Comparison of ENCODE assay signal across 11 cellular contexts in genomic region chr17:78125138-78125913, GRCh38. TPM values are rescaled to one million over a fixed set of nuclear protein-coding genes. Genes with fewer than 3 reads are reported as not detected.
DNase-seq lines count a peak whose midpoint lies in the region; ATAC-seq and TF ChIP-seq lines count a peak whose summit lies in the region.
"Had no signal": no experiment of that assay in that cellular context is flagged by ENCODE, and none has a peak within 500 bp of the region (broad histone marks: within the 10 kb centered on the region; RNA-seq: fewer than 3 reads in every experiment).

No MANE protein-coding gene starts in this region.

- no peaks in the 10 kb centered on the region for H3K9me3 Mint-ChIP-seq in activated naive CD4-positive, alpha-beta T cell treated with anti-CD3 and anti-CD28 coated beads for 36 hours
- no peaks in the 10 kb centered on the region for H3K9me3 Mint-ChIP-seq in activated naive CD4-positive, alpha-beta T cell treated with anti-CD3 and anti-CD28 coated beads, Interleukin-2, amount 50 U/mL, for 72 hours
- H3K9me3 Mint-ChIP-seq in activated CD8-positive, alpha-beta T cell treated with anti-CD3 and anti-CD28 coated beads, Interleukin-2, amount 10 ng/mL, durations not matched to agents 7 days and 5 days (ENCODE audit: insufficient read depth) = no peaks in the 10 kb centered on the region
- no peaks in the 10 kb centered on the region for H3K9me3 Mint-ChIP-seq in immature natural killer cell
- H3K9me3 Mint-ChIP-seq: mesothelial cell of epicardium had no signal

- intact Hi-C loops in activated naive CD4-positive, alpha-beta T cell treated with anti-CD3 and anti-CD28 coated beads for 36 hours (cut with micrococcal nuclease) = loop anchor here (5.0 kb wide), 4 partner anchors 168 to 717 kb away; partner anchors contain the start of genes TNRC6C and USP36
- intact Hi-C loops in transverse colon (cut with DNase I; ENCODE audit: low total_unique reads) = no loop called here

- peaks cover 70% of the 10 kb centered on the region for H3K4me1 Mint-ChIP-seq in activated naive CD4-positive, alpha-beta T cell treated with anti-CD3 and anti-CD28 coated beads for 36 hours (ENCODE audit: low read depth)
- H3K4me1 Mint-ChIP-seq in activated CD8-positive, alpha-beta T cell treated with anti-CD3 and anti-CD28 coated beads, Interleukin-2, amount 10 ng/mL, durations not matched to agents 7 days and 5 days (ENCODE audit: low read depth) = peaks cover 73% of the 10 kb centered on the region
- peaks cover 64 to 67% of the 10 kb centered on the region in 2 donors for H3K4me1 Mint-ChIP-seq in immature natural killer cell

- DNase-seq in activated naive CD4-positive, alpha-beta T cell treated with anti-CD3 and anti-CD28 coated beads for 36 hours = peak; percentile 63
- no peak for DNase-seq in activated naive CD4-positive, alpha-beta T cell treated with anti-CD3 and anti-CD28 coated beads, Interleukin-2, amount 50 U/mL, for 72 hours (ENCODE audit: low spot score in 2 of 2)
- peak; percentile 63 for DNase-seq in activated CD8-positive, alpha-beta T cell treated with anti-CD3 and anti-CD28 coated beads, Interleukin-2, amount 10 ng/mL, durations not matched to agents 7 days and 5 days
- DNase-seq in immature natural killer cell = no peak
- no peak for DNase-seq in transverse colon
- no peak for DNase-seq in cerebellar nuclear complex (lab: John Stamatoyannopoulos, UW)
- DNase-seq in A172 (ENCODE audit: low spot score) = no peak
- no peak for DNase-seq in hippocampal formation (lab: John Stamatoyannopoulos, UW)
- DNase-seq: NCI-H1092 treated with DMSO at 0.1 percent for 48 hours had no signal

- H3K36me3 ChIP-seq in transverse colon = peaks cover 0 to 3% (median 0%) of the 10 kb centered on the region in 4 donors

- no peaks in the 10 kb centered on the region for H3K27me3 Mint-ChIP-seq in activated naive CD4-positive, alpha-beta T cell treated with anti-CD3 and anti-CD28 coated beads for 36 hours (ENCODE audit: low read depth)
- no peaks in the 10 kb centered on the region for H3K27me3 Mint-ChIP-seq in activated CD8-positive, alpha-beta T cell treated with anti-CD3 and anti-CD28 coated beads, Interleukin-2, amount 10 ng/mL, durations not matched to agents 7 days and 5 days (ENCODE audit: low read depth)
- peaks cover 11 to 36% (median 22%) of the 10 kb centered on the region in 3 donors for H3K27me3 Mint-ChIP-seq in immature natural killer cell (ENCODE audit: low read depth in 3 of 3)

- POLR2A ChIA-PET in activated CD8-positive, alpha-beta T cell treated with anti-CD3 and anti-CD28 coated beads, Interleukin-2, amount 10 ng/mL, durations not matched to agents 7 days and 5 days (lab: Charles Lee) = interaction anchor here (1.0 to 13.9 kb wide), 5 partner anchors 11 to 51 kb away, joined by 3 to 182 read pairs (median 4); no protein-coding TSS in a partner anchor

- H3K9me3 ChIP-seq in transverse colon = no peaks in the 10 kb centered on the region

- peak overlapping the region; percentile 88 to 91 (median 90) for H3K27ac ChIP-seq in transverse colon

- peaks cover 34% of the 10 kb centered on the region for H3K36me3 Mint-ChIP-seq in activated naive CD4-positive, alpha-beta T cell treated with anti-CD3 and anti-CD28 coated beads for 36 hours (ENCODE audit: low read depth)
- H3K36me3 Mint-ChIP-seq in activated naive CD4-positive, alpha-beta T cell treated with anti-CD3 and anti-CD28 coated beads, Interleukin-2, amount 50 U/mL, for 72 hours = peaks cover 11 to 45% of the 10 kb centered on the region in 2 donors
- peaks cover 72% of the 10 kb centered on the region for H3K36me3 Mint-ChIP-seq in activated CD8-positive, alpha-beta T cell treated with anti-CD3 and anti-CD28 coated beads, Interleukin-2, amount 10 ng/mL, durations not matched to agents 7 days and 5 days (ENCODE audit: low read depth)
- H3K36me3 Mint-ChIP-seq in immature natural killer cell = peaks cover 3 to 24% (median 5%) of the 10 kb centered on the region in 3 donors

- no peaks in the 10 kb centered on the region for H3K27me3 ChIP-seq in transverse colon

- peak overlapping the region; percentile 66 for H3K27ac Mint-ChIP-seq in activated naive CD4-positive, alpha-beta T cell treated with anti-CD3 and anti-CD28 coated beads for 36 hours
- peak overlapping the region in 1 of 2 donors; percentile 93 for H3K27ac Mint-ChIP-seq in activated naive CD4-positive, alpha-beta T cell treated with anti-CD3 and anti-CD28 coated beads, Interleukin-2, amount 50 U/mL, for 72 hours
- H3K27ac Mint-ChIP-seq in activated CD8-positive, alpha-beta T cell treated with anti-CD3 and anti-CD28 coated beads, Interleukin-2, amount 10 ng/mL, durations not matched to agents 7 days and 5 days = peak overlapping the region; percentile 90
- H3K27ac Mint-ChIP-seq in immature natural killer cell = peak overlapping the region in 2 of 6 donors; percentile 26 to 53
- H3K27ac Mint-ChIP-seq: mesothelial cell of epicardium had no signal

- 65 to 93% methylated on average over 3 to 29 of the region's 39 CpGs for WGBS in transverse colon (ENCODE audit: low coverage in 1 of 2), 2 donors

- in situ Hi-C loops in transverse colon (cut with MboI; ENCODE audit: low pct_ligation_motif_present in 1 of 4, low pct_unique_long_range_greater_than_20kb in 1 of 4, low sequenced_read_pairs in 3 of 4) = no loop called here

- peak overlapping the region; percentile 87 for H3K4me3 Mint-ChIP-seq in activated naive CD4-positive, alpha-beta T cell treated with anti-CD3 and anti-CD28 coated beads for 36 hours
- peak overlapping the region; percentile 93 for H3K4me3 Mint-ChIP-seq in activated CD8-positive, alpha-beta T cell treated with anti-CD3 and anti-CD28 coated beads, Interleukin-2, amount 10 ng/mL, durations not matched to agents 7 days and 5 days
- H3K4me3 Mint-ChIP-seq in immature natural killer cell = peak overlapping the region in 3 of 5 donors; percentile 4 to 42 (median 9)
- H3K4me3 Mint-ChIP-seq: mesothelial cell of epicardium had no signal

- TF ChIP-seq CTCF in transverse colon (IDR thresholded peaks at IDR 0.05) = no peak

- peak overlapping the region in 1 of 4 donors; percentile 73 for H3K4me3 ChIP-seq in transverse colon

- CTCF ChIA-PET in activated naive CD4-positive, alpha-beta T cell treated with anti-CD3 and anti-CD28 coated beads for 36 hours (lab: Charles Lee) = interaction anchor here (0.6 to 5.1 kb wide), 4 partner anchors 10 to 762 kb away, joined by 3 to 45 read pairs (median 6); no protein-coding TSS in a partner anchor
- CTCF ChIA-PET in activated CD8-positive, alpha-beta T cell treated with anti-CD3 and anti-CD28 coated beads, Interleukin-2, amount 10 ng/mL, durations not matched to agents 7 days and 5 days (lab: Charles Lee) = interaction anchor here (0.8 to 11.1 kb wide), 6 partner anchors 11 to 126 kb away, joined by 3 to 133 read pairs (median 8); no protein-coding TSS in a partner anchor

- H3K4me1 ChIP-seq in transverse colon = peaks cover 11 to 57% (median 36%) of the 10 kb centered on the region in 4 donors

- no peak for TF ChIP-seq POLR2A in transverse colon (IDR thresholded peaks at IDR 0.05)

- no peak for ATAC-seq in activated naive CD4-positive, alpha-beta T cell treated with anti-CD3 and anti-CD28 coated beads, Interleukin-2, amount 50 U/mL, for 72 hours
- no peak for ATAC-seq in activated CD8-positive, alpha-beta T cell treated with anti-CD3 and anti-CD28 coated beads, Interleukin-2, amount 10 ng/mL, durations not matched to agents 7 days and 5 days

- no peak for TF ChIP-seq EP300 in transverse colon (IDR thresholded peaks at IDR 0.05; ENCODE audit: low read depth)

RNA-seq across cellular contexts. Expression of gene TMC6, which starts 3.2 kb away (rescaled TPM):
- total RNA-seq in activated naive CD4-positive, alpha-beta T cell treated with anti-CD3 and anti-CD28 coated beads for 36 hours = 10 to 100 TPM; 79.0 to 85.6 TPM
- total RNA-seq in activated naive CD4-positive, alpha-beta T cell treated with anti-CD3 and anti-CD28 coated beads, Interleukin-2, amount 50 U/mL, for 72 hours = 100 to 1,000 TPM; 165 to 233 TPM
- 100 to 1,000 TPM; 407 to 476 TPM for total RNA-seq in activated CD8-positive, alpha-beta T cell treated with anti-CD3 and anti-CD28 coated beads, Interleukin-2, amount 10 ng/mL, durations not matched to agents 7 days and 5 days
- polyA plus RNA-seq in immature natural killer cell = 100 to 1,000 TPM; 194 to 262 (median 203) TPM
- 100 to 1,000 TPM in 1 of 4 donors, 10 to 100 TPM in 3; 39.7 to 181 (median 68.0) TPM for total RNA-seq in transverse colon
- total RNA-seq in A172 (2014; rRNA removed; shearing (Covaris generic)) = 15.9 and 34.5 TPM in 2 replicates

RNA-seq across cellular contexts. Expression of gene TMC8, which starts 5.2 kb away (rescaled TPM):
- 100 to 1,000 TPM; 105 to 110 TPM for total RNA-seq in activated naive CD4-positive, alpha-beta T cell treated with anti-CD3 and anti-CD28 coated beads for 36 hours
- 100 to 1,000 TPM; 165 to 187 TPM for total RNA-seq in activated naive CD4-positive, alpha-beta T cell treated with anti-CD3 and anti-CD28 coated beads, Interleukin-2, amount 50 U/mL, for 72 hours
- total RNA-seq in activated CD8-positive, alpha-beta T cell treated with anti-CD3 and anti-CD28 coated beads, Interleukin-2, amount 10 ng/mL, durations not matched to agents 7 days and 5 days = 100 to 1,000 TPM; 258 to 278 TPM
- 100 to 1,000 TPM in 1 of 3 donors, 10 to 100 TPM in 2; 55.2 to 170 (median 58.2) TPM for polyA plus RNA-seq in immature natural killer cell
- total RNA-seq in transverse colon = 10 to 100 TPM in 2 of 4 donors, 1 to 10 TPM in 2; 1.2 to 40.8 (median 9.8) TPM
- 0.02 and 0.05 TPM in 2 replicates for total RNA-seq in A172 (2014; rRNA removed; shearing (Covaris generic))
- total RNA-seq: fibroblast of lung had no signal

RNA-seq across cellular contexts. Expression of gene C17orf99, which starts 20.9 kb away (rescaled TPM):
- total RNA-seq in activated naive CD4-positive, alpha-beta T cell treated with anti-CD3 and anti-CD28 coated beads for 36 hours = not detected
- total RNA-seq in activated naive CD4-positive, alpha-beta T cell treated with anti-CD3 and anti-CD28 coated beads, Interleukin-2, amount 50 U/mL, for 72 hours = not detected
- not detected for total RNA-seq in activated CD8-positive, alpha-beta T cell treated with anti-CD3 and anti-CD28 coated beads, Interleukin-2, amount 10 ng/mL, durations not matched to agents 7 days and 5 days
- polyA plus RNA-seq in immature natural killer cell = not detected
- total RNA-seq in transverse colon = not detected
- total RNA-seq in A172 (2014; rRNA removed; shearing (Covaris generic)) = not detected in 2 replicates
- total RNA-seq: fibroblast of lung, mesothelial cell of epicardium had no signal
- polyA plus RNA-seq: fibroblast of lung had no signal

RNA-seq across cellular contexts. Expression of gene SYNGR2, which starts 43.1 kb away (rescaled TPM):
- 100 to 1,000 TPM in 1 of 2 experiments, 10 to 100 TPM in 1; 96.3 to 103 TPM for total RNA-seq in activated naive CD4-positive, alpha-beta T cell treated with anti-CD3 and anti-CD28 coated beads for 36 hours
- total RNA-seq in activated naive CD4-positive, alpha-beta T cell treated with anti-CD3 and anti-CD28 coated beads, Interleukin-2, amount 50 U/mL, for 72 hours = 10 to 100 TPM; 84.0 to 92.7 TPM
- total RNA-seq in activated CD8-positive, alpha-beta T cell treated with anti-CD3 and anti-CD28 coated beads, Interleukin-2, amount 10 ng/mL, durations not matched to agents 7 days and 5 days = 10 to 100 TPM; 41.1 to 44.3 TPM
- polyA plus RNA-seq in immature natural killer cell = 100 to 1,000 TPM; 113 to 230 (median 132) TPM
- 100 to 1,000 TPM; 102 to 121 (median 106) TPM for total RNA-seq in transverse colon
- total RNA-seq in A172 (2014; rRNA removed; shearing (Covaris generic)) = 60.3 and 70.8 TPM in 2 replicates

Comparison
In these comparisons a context has a peak if more than half of its experiments do, and no peak if none do; other contexts are left out.
1. DNase-seq: peak in activated naive CD4-positive, alpha-beta T cell treated with anti-CD3 and anti-CD28 coated beads for 36 hours (single experiment) and activated CD8-positive, alpha-beta T cell treated with anti-CD3 and anti-CD28 coated beads, Interleukin-2, amount 10 ng/mL, durations not matched to agents 7 days and 5 days (single experiment); none in activated naive CD4-positive, alpha-beta T cell treated with anti-CD3 and anti-CD28 coated beads, Interleukin-2, amount 50 U/mL, for 72 hours (0 of 2), immature natural killer cell (0 of 3), transverse colon (single experiment), cerebellar nuclear complex (0 of 2), A172 (single experiment) and hippocampal formation (0 of 2).
2. H3K4me3 Mint-ChIP-seq: peak in every context shown above with its lines; median percentile 93 in activated CD8-positive, alpha-beta T cell treated with anti-CD3 and anti-CD28 coated beads, Interleukin-2, amount 10 ng/mL, durations not matched to agents 7 days and 5 days; 87 in activated naive CD4-positive, alpha-beta T cell treated with anti-CD3 and anti-CD28 coated beads for 36 hours; 9 in immature natural killer cell.